In genomic region chr9:35540315-35540714, GRCh38 we compare ENCODE assay signal across 17 cellular contexts. TPM values are rescaled to one million over a fixed set of nuclear protein-coding genes. Genes with fewer than 3 reads are reported as not detected.
DNase-seq lines count a peak whose midpoint lies in the region; ATAC-seq and TF ChIP-seq lines count a peak whose summit lies in the region.
"Had no signal": no experiment of that assay in that cellular context is flagged by ENCODE, and none has a peak within 500 bp of the region (broad histone marks: within the 10 kb centered on the region; RNA-seq: fewer than 3 reads in every experiment).

No MANE protein-coding gene starts in this region.

- H3K9ac ChIP-seq in subcutaneous abdominal adipose tissue (ENCODE audit: low read length in 5 of 5): peak overlapping the region in 1 of 5 donors; percentile 41

- no peak for ATAC-seq in omental fat pad (ENCODE audit: low FRiP score)
- ATAC-seq: naive thymus-derived CD4-positive, alpha-beta T cell had no signal

- H3K9me3 Mint-ChIP-seq in chondrocyte (ENCODE audit: low read depth): peaks cover 4% of the 10 kb centered on the region
- H3K9me3 Mint-ChIP-seq: dendritic cell treated with granulocyte-macrophage colony-stimulating factor and Interleukin-4, amounts not matched to agents 40 ng/mL and 50 ng/mL, for 4 days had no signal

- H3K4me3 ChIP-seq in HFF-Myc (replicated peaks; ENCODE audit: low read depth, low read length): peak overlapping the region; percentile 6
- peak overlapping the region; percentile 2 to 68 for H3K4me3 ChIP-seq in muscle layer of duodenum (ENCODE audit: low read depth in 1 of 2, low read length in 2 of 2)
- no peak overlapping the region for H3K4me3 ChIP-seq in subcutaneous abdominal adipose tissue (ENCODE audit: low read depth in 1 of 5, low read length in 5 of 5)
- H3K4me3 ChIP-seq: HAP-1 had no signal

- no peaks in the 10 kb centered on the region for H3K27me3 Mint-ChIP-seq in chondrocyte (ENCODE audit: low read depth)
- H3K27me3 Mint-ChIP-seq: dendritic cell treated with granulocyte-macrophage colony-stimulating factor and Interleukin-4, amounts not matched to agents 40 ng/mL and 50 ng/mL, for 4 days had no signal

- DNase-seq in HFF-Myc (ENCODE audit: extremely low read depth, low read depth) (no peak), chondrocyte (ENCODE audit: low spot score) (no peak), inferior parietal cortex (ENCODE audit: extremely low spot score) (no peak), omental fat pad (ENCODE audit: low spot score) (no peak), AG08396 (ENCODE audit: low spot score) (no peak), substantia nigra (lab: John Stamatoyannopoulos, UW) (no peak)
- DNase-seq: activated CD4-positive, alpha-beta T cell treated with anti-CD3 and anti-CD28 coated beads for 1 hour; activated gamma-delta T cell; DMS53; naive thymus-derived CD4-positive, alpha-beta T cell; NCI-H1694 treated with DMSO at 0.1 percent for 48 hours; NCI-H446 treated with DMSO at 0.1 percent for 48 hours; T-helper 9 cell had no signal

- H3K27me3 ChIP-seq in muscle layer of duodenum (ENCODE audit: low read depth, low read length): no peaks in the 10 kb centered on the region
- no peaks in the 10 kb centered on the region for H3K27me3 ChIP-seq in subcutaneous abdominal adipose tissue (ENCODE audit: control insufficient read depth in 5 of 5, insufficient read depth in 4 of 5, low read length in 5 of 5)

- H3K9me3 ChIP-seq in muscle layer of duodenum (ENCODE audit: control insufficient read depth in 1 of 2, low read length in 2 of 2) (no peaks in the 10 kb centered on the region), subcutaneous abdominal adipose tissue (ENCODE audit: control insufficient read depth in 5 of 5, low read length in 5 of 5) (no peaks in the 10 kb centered on the region)

- peaks cover 17% of the 10 kb centered on the region for H3K36me3 Mint-ChIP-seq in chondrocyte (ENCODE audit: low read depth)

- TF ChIP-seq CTCF in HFF-Myc (IDR thresholded peaks at IDR 0.05; ENCODE audit: low read depth, low read length, missing control alignments): no peak
- no peak for TF ChIP-seq CTCF in chondrocyte (IDR thresholded peaks at IDR 0.05)
- no peak for TF ChIP-seq CTCF in omental fat pad (IDR thresholded peaks at IDR 0.05)

- H3K4me1 ChIP-seq in muscle layer of duodenum (ENCODE audit: control insufficient read depth in 1 of 2, insufficient read depth in 2 of 2, low read length in 2 of 2): peaks cover 20 to 40% of the 10 kb centered on the region in 2 donors
- peaks cover 14 to 46% (median 39%) of the 10 kb centered on the region in 5 donors for H3K4me1 ChIP-seq in subcutaneous abdominal adipose tissue (ENCODE audit: control insufficient read depth in 5 of 5, insufficient read depth in 5 of 5, low read length in 5 of 5)
- H3K4me1 ChIP-seq: HAP-1 had no signal

- H3K27ac Mint-ChIP-seq in chondrocyte (ENCODE audit: unreplicated experiment): peak overlapping the region; percentile 54
- H3K27ac Mint-ChIP-seq: dendritic cell treated with granulocyte-macrophage colony-stimulating factor and Interleukin-4, amounts not matched to agents 40 ng/mL and 50 ng/mL, for 4 days; naive thymus-derived CD4-positive, alpha-beta T cell had no signal

- peaks cover 82% of the 10 kb centered on the region for H3K4me1 Mint-ChIP-seq in chondrocyte (ENCODE audit: low read depth)

- no peaks in the 10 kb centered on the region for H3K36me3 ChIP-seq in muscle layer of duodenum (ENCODE audit: control insufficient read depth in 1 of 2, insufficient read depth in 2 of 2, low read length in 2 of 2)
- peaks cover 0 to 6% (median 0%) of the 10 kb centered on the region in 5 donors for H3K36me3 ChIP-seq in subcutaneous abdominal adipose tissue (ENCODE audit: control insufficient read depth in 5 of 5, insufficient read depth in 5 of 5, low read length in 5 of 5)
- H3K36me3 ChIP-seq: HAP-1 had no signal

- H3K27ac ChIP-seq in muscle layer of duodenum (ENCODE audit: low read length): no peak overlapping the region
- H3K27ac ChIP-seq in subcutaneous abdominal adipose tissue (ENCODE audit: low read depth, low read length): peak overlapping the region; percentile 91
- no peak overlapping the region for H3K27ac ChIP-seq in substantia nigra (ENCODE audit: low read depth, low read length, poor library complexity, severe bottlenecking)

- H3K4me3 Mint-ChIP-seq in chondrocyte (ENCODE audit: unreplicated experiment): peak overlapping the region; percentile 26
- H3K4me3 Mint-ChIP-seq: dendritic cell treated with granulocyte-macrophage colony-stimulating factor and Interleukin-4, amounts not matched to agents 40 ng/mL and 50 ng/mL, for 4 days; naive thymus-derived CD4-positive, alpha-beta T cell had no signal

RNA-seq across cellular contexts. Expression of gene RUSC2, which starts 50.4 kb away (rescaled TPM):
- total RNA-seq in chondrocyte: 96.3 to 135 TPM (median 107 TPM) in 3 replicates
- total RNA-seq in omental fat pad: 10 to 100 TPM; 12.2 to 23.5 (median 21.1) TPM

Comparison
In these comparisons a context has a peak if more than half of its experiments do, and no peak if none do; other contexts are left out.
1. H3K4me3 ChIP-seq: peak in HFF-Myc (single experiment) and muscle layer of duodenum (2 of 2); none in subcutaneous abdominal adipose tissue (0 of 5).